In the genomic region with DNA sequence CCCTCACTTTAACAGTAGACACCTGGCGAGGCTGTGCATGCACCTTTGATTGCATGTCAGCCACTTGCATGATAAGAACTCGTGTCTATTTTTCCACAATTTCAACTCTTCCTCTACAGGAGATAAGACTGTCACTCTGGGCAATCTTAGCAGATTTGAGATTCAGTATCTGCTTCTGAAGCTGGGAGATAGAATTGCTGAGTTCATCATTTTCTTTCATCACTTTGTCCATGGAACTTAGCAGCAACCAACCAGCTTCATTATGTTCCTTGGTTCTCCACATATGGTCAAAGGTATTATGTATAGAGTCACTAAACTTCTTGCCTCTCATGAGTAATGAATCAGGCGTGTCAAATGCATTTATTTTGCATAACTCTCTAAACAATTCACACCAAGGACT, we compare ENCODE assay signal across 12 cellular contexts. TPM values are rescaled to one million over a fixed set of nuclear protein-coding genes. Genes with fewer than 3 reads are reported as not detected.
"Had no signal": no experiment of that assay in that cellular context is flagged by ENCODE, and none has a peak within 500 bp of the region (broad histone marks: within the 10 kb centered on the region; RNA-seq: fewer than 3 reads in every experiment).

No MANE protein-coding gene starts in this region.

- H3K9ac ChIP-seq: GM23248 had no signal

- FAIRE-seq: H1, H54 had no signal

- H2AFZ ChIP-seq: GM23248, GM23338 had no signal

- H3K36me3 ChIP-seq: HAP-1 had no signal

- H3K4me1 ChIP-seq: HAP-1 had no signal

- H3K4me3 ChIP-seq: GM23248, GM23338, HAP-1 had no signal

- DNase-seq: GM23248, GOT3, H7, H9, HCEC 1CT, HFFc6 had no signal

- H3K4me2 ChIP-seq: GM23338 had no signal

- H3K4me3 Mint-ChIP-seq: GM23338, H9, HFFc6 had no signal

- H3K27ac Mint-ChIP-seq: GM23338, H9, HFFc6 had no signal

- H3K9me3 ChIP-seq: HAP-1 had no signal

- ATAC-seq: GM23338, HCT116 had no signal

- H3K27ac ChIP-seq: GM23248 had no signal

RNA-seq across cellular contexts. Expression of gene MTNR1B, which starts 17.1 kb away (rescaled TPM):
- total RNA-seq: GM23248, GM23338, H1, H4, H7, H9, HFFc6 had no signal
- polyA plus RNA-seq: GM23248, GM23338 had no signal
